ENCODE assay signal across 19 cellular contexts in genomic region chr2:126783341-126783740, GRCh38.
DNase-seq lines count a peak whose midpoint lies in the region; ATAC-seq, FAIRE-seq and TF ChIP-seq lines count a peak whose summit lies in the region.
"Had no signal": no experiment of that assay in that cellular context is flagged by ENCODE, and none has a peak within 500 bp of the region (broad histone marks: within the 10 kb centered on the region; RNA-seq: fewer than 3 reads in every experiment).

No MANE protein-coding gene starts in this region.

- no peak overlapping the region for H3K18ac ChIP-seq in neuronal stem cell (ENCODE audit: low read length)

- H3K79me1 ChIP-seq in neuronal stem cell (ENCODE audit: low read depth, low read length) = no peaks in the 10 kb centered on the region

- H3K4me3 ChIP-seq in HepG2 (replicated peaks in 1 of 3; ENCODE audit: insufficient read depth in 1 of 3, low read depth in 2 of 3, low read length in 3 of 3) (no peak overlapping the region), right lobe of liver (no peak overlapping the region), bronchial epithelial cell (ENCODE audit: low read depth, low read length) (no peak overlapping the region), neuronal stem cell (ENCODE audit: low read length in 2 of 2) (no peak overlapping the region)
- H3K4me3 ChIP-seq: GM23248 had no signal

- WGBS in HepG2 (ENCODE audit: low lambda C conversion rate) = 0% methylated on average over 2 of the region's 2 CpGs
- WGBS in right lobe of liver (ENCODE audit: insufficient coverage, low coverage, low lambda C conversion rate, missing lambda C conversion rate) = 14% methylated on average over 1 of the region's 2 CpGs
- no CpG with 5 or more reads among the region's 2 CpGs for WGBS in neuronal stem cell (ENCODE audit: extremely low coverage in 2 of 2, insufficient read length in 2 of 2, insufficient replicate concordance in 1 of 2), 2 donors

- H2AFZ ChIP-seq in HepG2 (ENCODE audit: low read length) (no peak overlapping the region), neuronal stem cell (ENCODE audit: low read length) (no peak overlapping the region)
- H2AFZ ChIP-seq: GM23248 had no signal

- H2AK5ac ChIP-seq in neuronal stem cell (ENCODE audit: low read depth, low read length) = no peak overlapping the region

- H3K14ac ChIP-seq in neuronal stem cell (ENCODE audit: low read length) = no peak overlapping the region

- H3K36me3 ChIP-seq in HepG2 (replicated peaks in 1 of 2; ENCODE audit: control insufficient read depth in 1 of 2, insufficient read depth in 2 of 2, low read length in 2 of 2) = no peaks in the 10 kb centered on the region
- no peaks in the 10 kb centered on the region for H3K36me3 ChIP-seq in right lobe of liver
- no peaks in the 10 kb centered on the region for H3K36me3 ChIP-seq in bronchial epithelial cell (ENCODE audit: control insufficient read depth, insufficient read depth, low read length)
- no peaks in the 10 kb centered on the region for H3K36me3 ChIP-seq in neuronal stem cell (replicated peaks in 1 of 2; ENCODE audit: control insufficient read depth in 2 of 2, insufficient read depth in 2 of 2, low read length in 2 of 2)

- H3K27ac ChIP-seq in HepG2 (ENCODE audit: extremely low read length, insufficient read depth, low read length) (no peak overlapping the region), right lobe of liver (no peak overlapping the region), neuronal stem cell (replicated peaks; ENCODE audit: low read length) (no peak overlapping the region)
- H3K27ac ChIP-seq: GM23248 had no signal

- TF ChIP-seq POLR2A in HepG2 (IDR thresholded peaks at IDR 0.05; ENCODE audit: insufficient read depth in 1 of 2, low read depth in 2 of 2, low read length in 2 of 2) (no peak), right lobe of liver (IDR thresholded peaks at IDR 0.05) (no peak)

- in situ Hi-C loops in HepG2 (cut with HindIII; ENCODE audit: extremely low pct_ligation_motif_present, low pct_unique_long_range_greater_than_20kb) = loop anchor here (25.0 kb wide), 1 partner anchor 1971 kb away; no protein-coding TSS in a partner anchor

- ATAC-seq in HepG2 (no peak), right lobe of liver (no peak), HG02623 (IDR thresholded peaks at IDR 0.05; ENCODE audit: unreplicated experiment) (no peak)

- peak overlapping the region; percentile 46 for H2BK12ac ChIP-seq in neuronal stem cell (ENCODE audit: low read length)

- no peak for TF ChIP-seq RAD21 in HepG2 (CRISPR knock-in tag; IDR thresholded peaks at IDR 0.05)

- H3K4me2 ChIP-seq in HepG2 (ENCODE audit: low read depth, low read length) (no peak overlapping the region), neuronal stem cell (ENCODE audit: insufficient read depth, low read length, poor library complexity, severe bottlenecking) (no peak overlapping the region)

- H3K9ac ChIP-seq in HepG2 (ENCODE audit: insufficient read depth, low read depth, low read length) = no peak overlapping the region
- H3K9ac ChIP-seq in neuronal stem cell (ENCODE audit: low read depth, low read length, poor library complexity) = no peak overlapping the region
- H3K9ac ChIP-seq: GM23248 had no signal

- no peak for TF ChIP-seq EP300 in HepG2 (IDR thresholded peaks at IDR 0.05; ENCODE audit: low read depth in 2 of 2, low read length in 2 of 2)
- no peak for TF ChIP-seq EP300 in HepG2 (CRISPR knock-in tag; IDR thresholded peaks at IDR 0.05; ENCODE audit: borderline replicate concordance)

- no peaks in the 10 kb centered on the region for H4K20me1 ChIP-seq in HepG2 (ENCODE audit: insufficient read depth, low read length)

- peak overlapping the region; percentile 56 for H3K23ac ChIP-seq in neuronal stem cell (ENCODE audit: low read depth, low read length, poor library complexity)

- no peak overlapping the region for H2BK120ac ChIP-seq in neuronal stem cell (ENCODE audit: low read depth, low read length)

- H3K9me3 ChIP-seq in HepG2 (ENCODE audit: low read length) (no peaks in the 10 kb centered on the region), right lobe of liver (no peaks in the 10 kb centered on the region), neuronal stem cell (replicated peaks in 1 of 2; ENCODE audit: control insufficient read depth in 2 of 2, insufficient read depth in 1 of 2, low read depth in 1 of 2, low read length in 2 of 2) (no peaks in the 10 kb centered on the region)

- H3K4ac ChIP-seq in neuronal stem cell (ENCODE audit: low read length) = peak overlapping the region; percentile 57

- peak overlapping the region; percentile 27 for H2BK15ac ChIP-seq in neuronal stem cell (ENCODE audit: low read length)

- no peaks in the 10 kb centered on the region for H3K4me1 ChIP-seq in HepG2 (ENCODE audit: insufficient read depth, low read length)
- H3K4me1 ChIP-seq in right lobe of liver = no peaks in the 10 kb centered on the region
- peaks cover 0 to 11% of the 10 kb centered on the region in 2 donors for H3K4me1 ChIP-seq in neuronal stem cell (ENCODE audit: control insufficient read depth in 2 of 2, insufficient read depth in 1 of 2, low read depth in 1 of 2, low read length in 2 of 2)

- intact Hi-C loops in HepG2 (cut with micrococcal nuclease; ENCODE audit: unreplicated experiment) = no loop called here
- intact Hi-C loops in right lobe of liver (cut with DNase I) = no loop called here

- FAIRE-seq in HepG2 (lab: Jason Lieb, UNC) = no peak
- peak; percentile 70 for FAIRE-seq in bronchial epithelial cell (lab: Jason Lieb, UNC)
- FAIRE-seq: GM12892, GM19239, H1 had no signal

- no peaks in the 10 kb centered on the region for H3K79me2 ChIP-seq in HepG2 (ENCODE audit: insufficient read depth, low read length)

- H3K27me3 ChIP-seq in HepG2 (ENCODE audit: control insufficient read depth in 1 of 2, insufficient read depth in 2 of 2, low read length in 2 of 2) = peaks cover 3 to 42% of the 10 kb centered on the region in 2 experiments; a peak in 4 of 5 replicates
- H3K27me3 ChIP-seq in right lobe of liver = no peaks in the 10 kb centered on the region
- H3K27me3 ChIP-seq in bronchial epithelial cell (ENCODE audit: control insufficient read depth, insufficient read depth, low read length) = no peaks in the 10 kb centered on the region
- H3K27me3 ChIP-seq in neuronal stem cell (ENCODE audit: control insufficient read depth in 3 of 3, insufficient read depth in 3 of 3, low read depth in 1 of 3, low read length in 3 of 3) = peaks cover 0 to 16% (median 0%) of the 10 kb centered on the region in 3 experiments

- CTCF ChIA-PET in HepG2 (lab: Yijun Ruan, JAX; ENCODE audit: low intra/inter-chr PET ratio, low total read pairs) = no interaction called here

- no peak overlapping the region for H2BK5ac ChIP-seq in neuronal stem cell (ENCODE audit: low read length)

- POLR2A ChIA-PET in HepG2 (lab: Yijun Ruan, JAX) = no interaction called here

- TF ChIP-seq CTCF in HepG2 (CRISPR knock-in tag; IDR thresholded peaks at IDR 0.05) (no peak), right lobe of liver (IDR thresholded peaks at IDR 0.05) (no peak), bronchial epithelial cell (IDR thresholded peaks at IDR 0.05; ENCODE audit: insufficient read depth, low read length, severe bottlenecking) (no peak)

- no TSS peak for BruUV-seq in HepG2 (replicated peaks; lab: Mats Ljungman, UMichigan)

- no peak for DNase-seq in HepG2 (ENCODE audit: low spot score)
- DNase-seq in right lobe of liver = no peak
- DNase-seq in bronchial epithelial cell (ENCODE audit: low read depth) = no peak
- no peak for DNase-seq in neuronal stem cell (ENCODE audit: low spot score)
- no peak for DNase-seq in NCI-H1105 (lab: John Stamatoyannopoulos, UW)
- DNase-seq: C1 segment of cervical spinal cord; Calu3; CD4-positive, alpha-beta memory T cell; COR-L47; DMS53; DMS79 treated with DMSO at 0.1 percent for 48 hours; GF-D8; GM23248; H7; HCEC 1CT had no signal

- no peak overlapping the region for H4K91ac ChIP-seq in neuronal stem cell (ENCODE audit: low read depth, low read length, poor library complexity)

- H4K8ac ChIP-seq in neuronal stem cell (ENCODE audit: low read depth, low read length) = no peak overlapping the region

TF ChIP-seq in HepG2, 621 proteins besides CTCF, POLR2A, EP300 and RAD21:
- TF ChIP-seq CEBPB (IDR thresholded peaks at IDR 0.05; ENCODE audit: borderline replicate concordance, low read depth, low read length) = peak; percentile 28; the same call in 1 of the 2 replicates
- no peak for TF ChIP-seq SMYD3 (CRISPR knock-in tag; IDR thresholded peaks at IDR 0.05)
